ENCODE assay signal across 12 cellular contexts in the genomic region with DNA sequence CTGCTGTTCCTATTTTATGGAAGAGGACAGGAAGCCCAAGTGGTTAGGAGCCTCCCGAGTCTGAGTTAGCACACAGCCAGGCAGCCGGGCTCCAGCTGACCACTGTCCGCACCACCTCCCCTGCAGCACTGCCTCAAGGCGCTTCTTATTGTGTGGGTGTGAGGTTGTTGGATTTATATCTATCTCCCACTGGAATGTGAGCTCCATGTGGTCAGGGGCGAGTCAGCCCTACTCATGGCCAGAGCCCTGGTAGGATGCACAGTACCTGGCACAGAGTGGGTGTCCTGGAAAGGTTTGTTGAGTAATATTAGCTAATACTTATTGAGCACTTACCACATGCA. TPM values are rescaled to one million over a fixed set of nuclear protein-coding genes. Genes with fewer than 3 reads are reported as not detected.
A peak's percentile ranks its signal among the peaks of the same experiment; 100 is the strongest.
DNase-seq lines count a peak whose midpoint lies in the region; ATAC-seq, FAIRE-seq and TF ChIP-seq lines count a peak whose summit lies in the region.
"Had no signal": no experiment of that assay in that cellular context is flagged by ENCODE, and none has a peak within 500 bp of the region (broad histone marks: within the 10 kb centered on the region; RNA-seq: fewer than 3 reads in every experiment).

No MANE protein-coding gene starts in this region.

- no peaks in the 10 kb centered on the region for H3K36me3 ChIP-seq in brain microvascular endothelial cell (replicated peaks)
- H3K36me3 ChIP-seq: uterus had no signal

- H3K27ac ChIP-seq in A549 (peak overlapping the region; percentile 63 to 83), brain microvascular endothelial cell (peak overlapping the region; percentile 84)

- 94% methylated on average over 5 of the region's 5 CpGs for WGBS in A549 (ENCODE audit: missing lambda C conversion rate)

- no peak for TF ChIP-seq EP300 in A549 (IDR thresholded peaks at IDR 0.05)

- H3K4me1 ChIP-seq in A549 = peaks cover 54% of the 10 kb centered on the region
- H3K4me1 ChIP-seq: uterus had no signal

- no peak overlapping the region for H3K4me2 ChIP-seq in A549

- CTCF ChIA-PET in A549 (lab: Yijun Ruan, JAX) = interaction anchor here (1.5 to 5.5 kb wide), 6 partner anchors 10 to 112 kb away, joined by 4 to 29 read pairs (median 22); no protein-coding TSS in a partner anchor

- ATAC-seq in A549 = no peak

- no peaks in the 10 kb centered on the region for H3K27me3 ChIP-seq in brain microvascular endothelial cell (replicated peaks)
- H3K27me3 ChIP-seq: uterus had no signal

- in situ Hi-C loops in brain microvascular endothelial cell (cut with HindIII; ENCODE audit: low pct_ligation_motif_present, low sequenced_read_pairs) = no loop called here

- no peak for TF ChIP-seq RAD21 in A549 (conservative IDR thresholded peaks at IDR 0.05 in 1 of 2, IDR thresholded peaks at IDR 0.05 in 1 of 2)

- H3K9me3 ChIP-seq in A549 = peaks cover 11% of the 10 kb centered on the region; the same call in 2 of the 3 replicates
- H3K9me3 ChIP-seq: uterus had no signal

- FAIRE-seq in A549 (lab: Jason Lieb, UNC) = no peak
- FAIRE-seq in HTR-8/SVneo (lab: Jason Lieb, UNC) = peak; percentile 9

- H3K4me3 ChIP-seq in A549 (no peak overlapping the region), brain microvascular endothelial cell (ENCODE audit: low read depth, low read length) (no peak overlapping the region)
- H3K4me3 ChIP-seq: uterus had no signal

- no peak for TF ChIP-seq CTCF in A549 (IDR thresholded peaks at IDR 0.05)
- no peak for TF ChIP-seq CTCF in brain microvascular endothelial cell (IDR thresholded peaks at IDR 0.05; ENCODE audit: low read depth, low read length, missing control alignments)

- TF ChIP-seq POLR2A in A549 (IDR thresholded peaks at IDR 0.05; ENCODE audit: low read length) = no peak

- DNase-seq in A549 (ENCODE audit: low read depth in 1 of 2, low spot score in 1 of 2) = no peak
- no peak for DNase-seq in HTR-8/SVneo (ENCODE audit: insufficient read length, low spot score)
- DNase-seq in brain microvascular endothelial cell = peak; percentile 57
- peak; percentile 72 for DNase-seq in kidney tubule cell (ENCODE audit: low spot score)
- no peak for DNase-seq in effector CD4-positive, alpha-beta T cell
- DNase-seq in effector CD8-positive, alpha-beta T cell (lab: John Stamatoyannopoulos, UW) = no peak
- DNase-seq in epidermal melanocyte (ENCODE audit: insufficient read length, low spot score) = no peak
- DNase-seq in stimulated activated CD4-positive, alpha-beta T cell treated with anti-CD3 and anti-CD28 coated beads, Interleukin-4, amount 100 ng/mL, for 24 hours = no peak
- DNase-seq: activated CD4-positive, alpha-beta T cell treated with anti-CD3 and anti-CD28 coated beads, Interleukin-2, amount 50 U/mL, for 48 hours; erythroblast; NCI-H2171 had no signal

- POLR2A ChIA-PET in A549 (lab: Yijun Ruan, JAX) = no interaction called here

TF ChIP-seq in A549, 52 proteins besides CTCF, POLR2A, EP300 and RAD21:
- TF ChIP-seq HOXA7 (CRISPR knock-in tag; IDR thresholded peaks at IDR 0.05) (no peak), KDM5A (IDR thresholded peaks at IDR 0.05) (no peak), KDM1A (IDR thresholded peaks at IDR 0.05; ENCODE audit: low read depth) (no peak), ZC3H11A (IDR thresholded peaks at IDR 0.05) (no peak), SMC3 (IDR thresholded peaks at IDR 0.05) (no peak), TP53 (CRISPR knock-in tag; IDR thresholded peaks at IDR 0.05) (no peak), PHF8 (IDR thresholded peaks at IDR 0.05; ENCODE audit: borderline replicate concordance, low read depth) (no peak), NFE2L2 (conservative IDR thresholded peaks at IDR 0.05; ENCODE audit: low read length) (no peak), HDAC2 (IDR thresholded peaks at IDR 0.05) (no peak), RFX5 (IDR thresholded peaks at IDR 0.05) (no peak)
- TF ChIP-seq, protein P1, sequence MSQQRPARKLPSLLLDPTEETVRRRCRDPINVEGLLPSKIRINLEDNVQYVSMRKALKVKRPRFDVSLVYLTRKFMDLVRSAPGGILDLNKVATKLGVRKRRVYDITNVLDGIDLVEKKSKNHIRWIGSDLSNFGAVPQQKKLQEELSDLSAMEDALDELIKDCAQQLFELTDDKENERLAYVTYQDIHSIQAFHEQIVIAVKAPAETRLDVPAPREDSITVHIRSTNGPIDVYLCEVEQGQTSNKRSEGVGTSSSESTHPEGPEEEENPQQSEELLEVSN (IDR thresholded peaks at IDR 0.05; ENCODE audit: borderline replicate concordance, low read depth) = no peak
- TF ChIP-seq, protein P2, sequence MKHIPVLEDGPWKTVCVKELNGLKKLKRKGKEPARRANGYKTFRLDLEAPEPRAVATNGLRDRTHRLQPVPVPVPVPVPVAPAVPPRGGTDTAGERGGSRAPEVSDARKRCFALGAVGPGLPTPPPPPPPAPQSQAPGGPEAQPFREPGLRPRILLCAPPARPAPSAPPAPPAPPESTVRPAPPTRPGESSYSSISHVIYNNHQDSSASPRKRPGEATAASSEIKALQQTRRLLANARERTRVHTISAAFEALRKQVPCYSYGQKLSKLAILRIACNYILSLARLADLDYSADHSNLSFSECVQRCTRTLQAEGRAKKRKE (CRISPR knock-in tag; IDR thresholded peaks at IDR 0.05; ENCODE audit: low read depth) = no peak

RNA-seq across cellular contexts. Expression of a gene that starts 9.7 kb away (rescaled TPM):
- polyA plus RNA-seq in A549 (2011; rRNA removed) (1.1 and 1.3 TPM in 2 replicates), A549 (2017; fragmentation: RNase III; extraction: RNeasy Plus Mini Kit Qiagen cat#74134 plus additional on column Dnase treatment) (1.6 to 2.7 TPM (median 2.6 TPM) in 3 replicates)
- 1.7 and 2.7 TPM in 2 replicates for polyA plus RNA-seq in A549 (2012; cell fraction: cytosol; rRNA removed)
- 5.7 and 7.7 TPM in 2 replicates for polyA plus RNA-seq in A549 (2012; cell fraction: nucleus; rRNA removed)
- polyA minus RNA-seq in A549 (2011; rRNA and poly(A)+ RNA removed) = 0.74 and 1.2 TPM in 2 replicates

RNA-seq across cellular contexts. Expression of a gene that starts 59.1 kb away (rescaled TPM):
- polyA plus RNA-seq in A549 (2011; rRNA removed) (5.6 and 5.8 TPM in 2 replicates), A549 (2017; fragmentation: RNase III; extraction: RNeasy Plus Mini Kit Qiagen cat#74134 plus additional on column Dnase treatment) (8.4 to 11.3 TPM (median 9.2 TPM) in 3 replicates)
- 7.3 and 9.3 TPM in 2 replicates for polyA plus RNA-seq in A549 (2012; cell fraction: cytosol; rRNA removed)
- 9.0 and 9.7 TPM in 2 replicates for polyA plus RNA-seq in A549 (2012; cell fraction: nucleus; rRNA removed)
- 5.2 and 6.9 TPM in 2 replicates for polyA minus RNA-seq in A549 (2011; rRNA and poly(A)+ RNA removed)

Comparison
In these comparisons a context has a peak if more than half of its experiments do, and no peak if none do; other contexts are left out.
1. DNase-seq: peak in brain microvascular endothelial cell (single experiment) and kidney tubule cell (single experiment); none in A549 (0 of 2), HTR-8/SVneo (single experiment), effector CD4-positive, alpha-beta T cell (single experiment), effector CD8-positive, alpha-beta T cell (single experiment), epidermal melanocyte (single experiment) and stimulated activated CD4-positive, alpha-beta T cell treated with anti-CD3 and anti-CD28 coated beads, Interleukin-4, amount 100 ng/mL, for 24 hours (single experiment).